8 cellular contexts compared by ENCODE assay signal in the genomic region with DNA sequence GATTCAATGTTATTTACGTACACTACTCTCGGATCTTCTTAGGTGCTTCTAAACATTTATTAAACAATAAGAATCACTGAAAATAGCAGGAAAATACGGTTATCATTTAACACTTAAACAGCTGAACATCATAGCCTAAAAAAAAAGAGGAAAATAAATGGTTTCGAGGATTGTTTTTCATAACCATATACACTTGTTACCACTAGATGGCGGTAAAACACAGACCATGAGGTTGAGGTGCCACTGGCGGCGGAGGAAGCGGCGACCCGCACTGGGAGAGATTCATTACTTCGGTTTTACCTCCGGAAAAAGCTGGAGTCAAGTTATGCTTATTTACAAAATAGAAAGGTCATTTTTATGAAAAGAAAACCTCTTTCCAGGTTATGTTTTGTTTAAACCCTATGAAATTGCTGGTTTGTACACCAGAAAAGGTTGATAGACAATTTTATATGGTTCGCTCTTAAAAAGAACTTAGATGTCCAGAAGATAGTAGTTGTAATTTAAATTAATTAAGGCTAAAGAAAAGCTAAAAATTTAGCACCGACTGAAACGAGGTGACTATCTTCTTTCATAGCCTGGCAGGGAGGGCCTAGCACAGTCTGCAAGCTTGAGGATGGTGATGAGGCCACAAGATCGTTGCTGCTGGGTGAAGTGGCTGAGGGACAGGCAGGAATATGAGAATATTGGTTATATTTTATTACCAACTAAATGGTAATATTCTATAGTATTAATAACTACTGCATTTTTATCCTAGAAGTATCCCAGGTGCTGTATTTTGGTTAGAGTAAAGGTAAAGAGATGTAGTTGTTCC.
DNase-seq lines count a peak whose midpoint lies in the region; ATAC-seq and TF ChIP-seq lines count a peak whose summit lies in the region.

No MANE protein-coding gene starts in this region.

- no peaks in the 10 kb centered on the region for H3K36me3 ChIP-seq in endodermal cell (ENCODE audit: control insufficient read depth, insufficient read depth, low read length)

- H3K4me3 Mint-ChIP-seq in endodermal cell, result peak overlapping the region; percentile 1
- peak overlapping the region; percentile 56 for H3K4me3 Mint-ChIP-seq in mesothelial cell of epicardium

- H3K27me3 Mint-ChIP-seq in endodermal cell (ENCODE audit: insufficient read depth), result no peaks in the 10 kb centered on the region
- H3K27me3 Mint-ChIP-seq in mesothelial cell of epicardium (ENCODE audit: low read depth), result no peaks in the 10 kb centered on the region

- H3K4me3 ChIP-seq in AG04449 (ENCODE audit: low read depth, low read length), result no peak overlapping the region
- no peak overlapping the region for H3K4me3 ChIP-seq in endodermal cell (ENCODE audit: low read length)

- TF ChIP-seq CTCF in AG04449 (IDR thresholded peaks at IDR 0.05; ENCODE audit: insufficient read depth, low read length, missing control alignments) (peak; percentile 39), endodermal cell (conservative IDR thresholded peaks at IDR 0.05) (peak; percentile 92), mesothelial cell of epicardium (IDR thresholded peaks at IDR 0.05; ENCODE audit: unreplicated experiment) (peak; percentile 90)

- CTCF ChIA-PET in AG04449 (lab: Yijun Ruan, JAX), result interaction anchor here (0.6 to 11.1 kb wide), 72 partner anchors 8 to 617 kb away, joined by 3 to 367 read pairs (median 5); no protein-coding TSS in a partner anchor

- no peaks in the 10 kb centered on the region for H3K4me1 ChIP-seq in endodermal cell (ENCODE audit: control insufficient read depth, insufficient read depth, low read length)

- no peaks in the 10 kb centered on the region for H3K9me3 ChIP-seq in endodermal cell (ENCODE audit: control insufficient read depth, low read length)

- POLR2A ChIA-PET in AG04449 (lab: Yijun Ruan, JAX), result no interaction called here

- WGBS in endodermal cell (ENCODE audit: insufficient coverage in 1 of 2, insufficient read length in 1 of 2), 2 experiments, result 12 to 13% methylated on average over 2 to 15 of the region's 16 CpGs

- H3K9ac ChIP-seq in endodermal cell (ENCODE audit: extremely low read depth, low read length, poor library complexity, severe bottlenecking), result no peak overlapping the region

- no peak overlapping the region for H3K27ac ChIP-seq in endodermal cell (ENCODE audit: low read depth, low read length)

- no peaks in the 10 kb centered on the region for H3K27me3 ChIP-seq in endodermal cell (ENCODE audit: control insufficient read depth, insufficient read depth, low read length, poor library complexity, severe bottlenecking)

- ATAC-seq in GM18870 (IDR thresholded peaks at IDR 0.05; ENCODE audit: unreplicated experiment) (peak; percentile 65), HG03442 (IDR thresholded peaks at IDR 0.05; ENCODE audit: unreplicated experiment) (peak; percentile 58)

- H3K36me3 Mint-ChIP-seq in endodermal cell (ENCODE audit: low read depth) (no peaks in the 10 kb centered on the region), mesothelial cell of epicardium (no peaks in the 10 kb centered on the region)

- DNase-seq in AG04449 (ENCODE audit: low read depth, low spot score) (no peak), NOMO-1 treated with dmso at 0.1 percent for 144 hours (lab: John Stamatoyannopoulos, UW; ENCODE audit: unreplicated experiment) (peak; percentile 65), endodermal cell (peak; percentile 81), mesothelial cell of epicardium (ENCODE audit: low spot score in 2 of 2, unreplicated experiment in 2 of 2) (peak; percentile 52 to 59)
- DNase-seq in activated CD8-positive, alpha-beta memory T cell treated with anti-CD3 and anti-CD28 coated beads, Interleukin-2, amount 50 U/mL, for 24 hours (ENCODE audit: extremely low read depth), result peak; percentile 9
- DNase-seq in stimulated activated CD8-positive, alpha-beta memory T cell treated with anti-CD3 and anti-CD28 coated beads, Interleukin-2, amount 100 ng/mL, for 1 hour (ENCODE audit: low read depth in 2 of 2), result peak; percentile 13 to 24

- H3K4me1 Mint-ChIP-seq in endodermal cell (peaks cover 5% of the 10 kb centered on the region), mesothelial cell of epicardium (peaks cover 40% of the 10 kb centered on the region)

- no peak overlapping the region for H3K27ac Mint-ChIP-seq in endodermal cell
- peak overlapping the region; percentile 85 for H3K27ac Mint-ChIP-seq in mesothelial cell of epicardium

- H3K9me3 Mint-ChIP-seq in endodermal cell, result no peaks in the 10 kb centered on the region
- H3K9me3 Mint-ChIP-seq in mesothelial cell of epicardium, result no peaks in the 10 kb centered on the region

Comparison
In these comparisons a context has a peak if more than half of its experiments do, and no peak if none do; other contexts are left out.
1. CTCF ChIP-seq: peak in every context shown above with its lines; median percentile 92 in endodermal cell; 90 in mesothelial cell of epicardium; 39 in AG04449.